ENCODE assay signal across 8 cellular contexts in genomic region chr3:9397911-9398714, GRCh38. TPM values are rescaled to one million over a fixed set of nuclear protein-coding genes. Genes with fewer than 3 reads are reported as not detected.
DNase-seq lines count a peak whose midpoint lies in the region; ATAC-seq, FAIRE-seq and TF ChIP-seq lines count a peak whose summit lies in the region.

No MANE protein-coding gene starts in this region.

- peaks cover 21% of the 10 kb centered on the region for H4K20me1 ChIP-seq in keratinocyte (ENCODE audit: control insufficient read depth, extremely low read depth, insufficient read depth, low read length)

- CTCF ChIA-PET in BJ (lab: Yijun Ruan, JAX), result interaction anchor here (1.0 kb wide), 1 partner anchor 33 kb away, joined by 3 read pairs; no protein-coding TSS in a partner anchor

- intact Hi-C loops in breast epithelium (cut with DNase I; ENCODE audit: low total_unique reads), result loop anchor here (10.0 kb wide), 1 partner anchor 397 kb away; the partner anchor contains the start of genes ARPC4 and TADA3

- peak overlapping the region; percentile 98 for H3K27ac Mint-ChIP-seq in T-helper 2 cell treated with Interferon-gamma antibody and Interleukin-4, amounts not matched to agents 5 μg/mL and 100 μg/mL, for 36 hours

- peak overlapping the region; percentile 100 for H3K9ac ChIP-seq in keratinocyte (ENCODE audit: control insufficient read depth, extremely low read depth, insufficient read depth, low read length)

- H3K36me3 ChIP-seq in BJ (ENCODE audit: control insufficient read depth, insufficient read depth, low read length), result peaks cover 4% of the 10 kb centered on the region; the same call in 1 of the 2 replicates
- no peaks in the 10 kb centered on the region for H3K36me3 ChIP-seq in breast epithelium
- peaks cover 5 to 13% of the 10 kb centered on the region in 2 experiments for H3K36me3 ChIP-seq in keratinocyte (ENCODE audit: control insufficient read depth in 2 of 2, extremely low read depth in 1 of 2, insufficient read depth in 2 of 2, low read length in 2 of 2)

- dilution Hi-C loops in keratinocyte (cut with MboI; ENCODE audit: extremely low pct_ligation_motif_present, low sequenced_read_pairs), result no loop called here

- H3K4me3 Mint-ChIP-seq in T-helper 2 cell treated with Interferon-gamma antibody and Interleukin-4, amounts not matched to agents 5 μg/mL and 100 μg/mL, for 36 hours, result peak overlapping the region; percentile 99

- DNase-seq in BJ (ENCODE audit: low read depth), result no peak
- no peak for DNase-seq in HFF-Myc (ENCODE audit: extremely low read depth, low read depth)
- peak; percentile 16 for DNase-seq in T-helper 2 cell treated with Interferon-gamma antibody and Interleukin-4, amounts not matched to agents 5 μg/mL and 100 μg/mL, for 36 hours (ENCODE audit: low spot score)
- peak; percentile 52 to 54 for DNase-seq in breast epithelium (ENCODE audit: low spot score in 2 of 2)
- no peak for DNase-seq in keratinocyte (ENCODE audit: low read depth, low spot score)
- DNase-seq in stimulated activated CD4-positive, alpha-beta T cell treated with anti-CD3 and anti-CD28 coated beads, Interleukin-12 subunit alpha, Interleukin-12 subunit beta, amount 100 ng/mL, for 48 hours (ENCODE audit: low read depth in 2 of 3, low spot score in 1 of 3), result peak in 2 of 3 donors; percentile 28 to 30
- DNase-seq in NCI-H1048 (lab: John Stamatoyannopoulos, UW), result no peak

- peaks cover 41% of the 10 kb centered on the region for H3K36me3 Mint-ChIP-seq in T-helper 2 cell treated with Interferon-gamma antibody and Interleukin-4, amounts not matched to agents 5 μg/mL and 100 μg/mL, for 36 hours (ENCODE audit: low read depth)

- FAIRE-seq in keratinocyte (lab: Jason Lieb, UNC), result no peak

- H3K27ac ChIP-seq in breast epithelium, result peak overlapping the region; percentile 100
- peak overlapping the region; percentile 99 for H3K27ac ChIP-seq in keratinocyte (ENCODE audit: control insufficient read depth, insufficient read depth, low read length)

- H3K4me3 ChIP-seq in BJ (ENCODE audit: low read depth, low read length), result peak overlapping the region; percentile 97
- peak overlapping the region; percentile 70 for H3K4me3 ChIP-seq in HFF-Myc (replicated peaks; ENCODE audit: low read depth, low read length)
- peak overlapping the region; percentile 95 to 97 (median 95) for H3K4me3 ChIP-seq in breast epithelium
- H3K4me3 ChIP-seq in keratinocyte (ENCODE audit: control insufficient read depth in 2 of 3, extremely low read depth in 1 of 3, insufficient read depth in 2 of 3, low read depth in 1 of 3, low read length in 3 of 3), result peak overlapping the region; percentile 87 to 97 (median 96)

- H2AFZ ChIP-seq in keratinocyte (ENCODE audit: control insufficient read depth, low read length), result no peak overlapping the region

- ATAC-seq in GM19452 (IDR thresholded peaks at IDR 0.05; ENCODE audit: unreplicated experiment), result no peak

- H3K9me1 ChIP-seq in keratinocyte (ENCODE audit: control insufficient read depth, extremely low read depth, insufficient read depth, low read length), result no peaks in the 10 kb centered on the region

- peak; percentile 46 for TF ChIP-seq POLR2A in breast epithelium (IDR thresholded peaks at IDR 0.05)

- POLR2A ChIA-PET in BJ (lab: Charles Lee), result interaction anchor here (0.6 to 2.2 kb wide), 5 partner anchors 23 to 762 kb away, joined by 3 to 12 read pairs (median 8); partner anchors contain the start of gene THUMPD3

- no peaks in the 10 kb centered on the region for H3K27me3 Mint-ChIP-seq in T-helper 2 cell treated with Interferon-gamma antibody and Interleukin-4, amounts not matched to agents 5 μg/mL and 100 μg/mL, for 36 hours (ENCODE audit: low read depth)

- H3K9me3 ChIP-seq in breast epithelium, result no peaks in the 10 kb centered on the region
- H3K9me3 ChIP-seq in keratinocyte (ENCODE audit: control insufficient read depth, low read depth, low read length), result no peaks in the 10 kb centered on the region

- peaks cover 51% of the 10 kb centered on the region for H3K4me1 Mint-ChIP-seq in T-helper 2 cell treated with Interferon-gamma antibody and Interleukin-4, amounts not matched to agents 5 μg/mL and 100 μg/mL, for 36 hours (ENCODE audit: low read depth)

- H3K9me3 Mint-ChIP-seq in T-helper 2 cell treated with Interferon-gamma antibody and Interleukin-4, amounts not matched to agents 5 μg/mL and 100 μg/mL, for 36 hours, result no peaks in the 10 kb centered on the region

- H3K4me2 ChIP-seq in keratinocyte (ENCODE audit: control insufficient read depth, extremely low read depth, insufficient read depth, low read depth, low read length), result peak overlapping the region; percentile 96

- TF ChIP-seq CTCF in BJ (IDR thresholded peaks at IDR 0.05; ENCODE audit: insufficient read depth, low read depth, low read length) (no peak), HFF-Myc (IDR thresholded peaks at IDR 0.05; ENCODE audit: low read depth, low read length, missing control alignments) (no peak), breast epithelium (IDR thresholded peaks at IDR 0.05) (no peak), keratinocyte (optimal IDR thresholded peaks at IDR 0.05 in 1 of 3, IDR thresholded peaks at IDR 0.05 in 1 of 3, conservative IDR thresholded peaks at IDR 0.05 in 1 of 3; ENCODE audit: extremely low read depth in 1 of 3, insufficient read depth in 2 of 3, low read length in 3 of 3) (no peak)

- peaks cover 84% of the 10 kb centered on the region for H3K79me2 ChIP-seq in keratinocyte (ENCODE audit: control insufficient read depth, insufficient read depth, low read length)

- H3K27me3 ChIP-seq in BJ (ENCODE audit: control insufficient read depth, insufficient read depth, low read length) (no peaks in the 10 kb centered on the region), breast epithelium (no peaks in the 10 kb centered on the region), keratinocyte (ENCODE audit: control insufficient read depth, extremely low read depth, insufficient read depth, low read length) (no peaks in the 10 kb centered on the region)

- H3K4me1 ChIP-seq in breast epithelium (peaks cover 3 to 37% of the 10 kb centered on the region in 2 donors), keratinocyte (ENCODE audit: control insufficient read depth, extremely low read depth, insufficient read depth, low read length) (peaks cover 45% of the 10 kb centered on the region)

RNA-seq across cellular contexts. Expression of gene SETD5, which starts 0.7 kb away (rescaled TPM):
- polyA plus RNA-seq in BJ (2011; rRNA removed) (47.4 and 55.1 TPM in 2 replicates), keratinocyte (28.9 to 52.8 TPM (median 37.8 TPM) in 3 replicates)
- polyA minus RNA-seq in BJ (2011; rRNA and poly(A)+ RNA removed), result 76.9 and 78.7 TPM in 2 replicates
- 100 to 1,000 TPM in 2 of 3 donors, 10 to 100 TPM in 1; 63.0 to 135 (median 118) TPM for total RNA-seq in breast epithelium
- polyA plus RNA-seq in keratinocyte (2011; ENCODE audit: low read depth), result 175 TPM
- polyA plus RNA-seq in keratinocyte (2011; cell fraction: cytosol; rRNA removed), result 23.4 and 30.0 TPM in 2 replicates
- 128 and 130 TPM in 2 replicates for polyA plus RNA-seq in keratinocyte (2011; cell fraction: nucleus; rRNA removed)
- polyA plus RNA-seq in keratinocyte (2012; ENCODE audit: low replicate concordance), result 36.6 and 45.3 TPM in 2 replicates
- 57.9 to 114 TPM (median 75.7 TPM) in 3 replicates for polyA minus RNA-seq in keratinocyte
- polyA minus RNA-seq in keratinocyte (2011; cell fraction: cytosol; rRNA and poly(A)+ RNA removed), result 25.9 TPM
- 83.7 and 184 TPM in 2 replicates for polyA minus RNA-seq in keratinocyte (2011; cell fraction: nucleus; rRNA and poly(A)+ RNA removed)

RNA-seq across cellular contexts. Expression of gene THUMPD3, which starts 35.3 kb away (rescaled TPM):
- 18.2 and 38.5 TPM in 2 replicates for polyA plus RNA-seq in BJ (2011; rRNA removed)
- polyA minus RNA-seq in BJ (2011; rRNA and poly(A)+ RNA removed), result 26.7 and 27.4 TPM in 2 replicates
- total RNA-seq in breast epithelium, result 10 to 100 TPM; 22.2 to 36.4 (median 25.2) TPM
- polyA plus RNA-seq in keratinocyte, result 42.1 to 59.8 TPM (median 42.6 TPM) in 3 replicates
- polyA plus RNA-seq in keratinocyte (2011; ENCODE audit: low read depth), result 25.4 TPM
- 30.5 and 53.4 TPM in 2 replicates for polyA plus RNA-seq in keratinocyte (2011; cell fraction: cytosol; rRNA removed)
- 34.0 and 39.7 TPM in 2 replicates for polyA plus RNA-seq in keratinocyte (2011; cell fraction: nucleus; rRNA removed)
- 42.1 and 48.2 TPM in 2 replicates for polyA plus RNA-seq in keratinocyte (2012; ENCODE audit: low replicate concordance)
- 21.5 to 68.4 TPM (median 43.7 TPM) in 3 replicates for polyA minus RNA-seq in keratinocyte
- 37.6 TPM for polyA minus RNA-seq in keratinocyte (2011; cell fraction: cytosol; rRNA and poly(A)+ RNA removed)
- 16.4 and 32.2 TPM in 2 replicates for polyA minus RNA-seq in keratinocyte (2011; cell fraction: nucleus; rRNA and poly(A)+ RNA removed)

Comparison
In these comparisons a context has a peak if more than half of its experiments do, and no peak if none do; other contexts are left out.
1. DNase-seq: peak in T-helper 2 cell treated with Interferon-gamma antibody and Interleukin-4, amounts not matched to agents 5 μg/mL and 100 μg/mL, for 36 hours (single experiment), breast epithelium (2 of 2) and stimulated activated CD4-positive, alpha-beta T cell treated with anti-CD3 and anti-CD28 coated beads, Interleukin-12 subunit alpha, Interleukin-12 subunit beta, amount 100 ng/mL, for 48 hours (2 of 3); none in BJ (single experiment), HFF-Myc (single experiment), keratinocyte (single experiment) and NCI-H1048 (single experiment).
2. Peak in every context shown above with its lines, with median percentiles within 50 percentile points of each other: H3K4me3 ChIP-seq.